Comparison of ENCODE assay signal across 14 cellular contexts in genomic region chr22:50443202-50443601, GRCh38. TPM values are rescaled to one million over a fixed set of nuclear protein-coding genes. Genes with fewer than 3 reads are reported as not detected.
DNase-seq lines count a peak whose midpoint lies in the region; ATAC-seq and TF ChIP-seq lines count a peak whose summit lies in the region.
"Had no signal": no experiment of that assay in that cellular context is flagged by ENCODE, and none has a peak within 500 bp of the region (broad histone marks: within the 10 kb centered on the region; RNA-seq: fewer than 3 reads in every experiment).

No MANE protein-coding gene starts in this region.

- TSS peak; percentile 94 for BruUV-seq in Panc1 (replicated peaks; lab: Mats Ljungman, UMichigan)

- H3K56ac ChIP-seq in mesendoderm (ENCODE audit: low read length) = no peak overlapping the region

- peak overlapping the region; percentile 10 for H3K27ac Mint-ChIP-seq in activated CD4-positive, alpha-beta T cell treated with anti-CD3 and anti-CD28 coated beads for 36 hours
- peak overlapping the region in 4 of 5 experiments; percentile 43 to 93 (median 74) for H3K27ac Mint-ChIP-seq in brain

- peaks cover 12% of the 10 kb centered on the region for H3K36me3 Mint-ChIP-seq in activated CD4-positive, alpha-beta T cell treated with anti-CD3 and anti-CD28 coated beads for 36 hours (ENCODE audit: low read depth)
- peaks cover 5% of the 10 kb centered on the region for H3K36me3 Mint-ChIP-seq in brain

- CTCF ChIA-PET in activated CD4-positive, alpha-beta T cell treated with anti-CD3 and anti-CD28 coated beads for 36 hours (lab: Charles Lee) = no interaction called here
- CTCF ChIA-PET in Panc1 (lab: Charles Lee) = interaction anchor here (0.6 kb wide), 1 partner anchor 15 kb away, joined by 3 read pairs; no protein-coding TSS in a partner anchor

- no peak overlapping the region for H3K4ac ChIP-seq in trophoblast cell (ENCODE audit: low read depth, low read length)
- H3K4ac ChIP-seq in mesendoderm (ENCODE audit: low read depth, low read length) = no peak overlapping the region

- H4K5ac ChIP-seq in mesendoderm (ENCODE audit: low read length) = no peak overlapping the region

- no peak overlapping the region for H2AFZ ChIP-seq in trophoblast cell (ENCODE audit: insufficient read depth, low read length, poor library complexity)

- H2AK5ac ChIP-seq in trophoblast cell (ENCODE audit: low read length) (no peak overlapping the region), mesendoderm (ENCODE audit: low read length) (no peak overlapping the region)

- H3K18ac ChIP-seq in trophoblast cell (ENCODE audit: low read length) (no peak overlapping the region), mesendoderm (ENCODE audit: low read length) (no peak overlapping the region)

- H3K4me3 Mint-ChIP-seq in activated CD4-positive, alpha-beta T cell treated with anti-CD3 and anti-CD28 coated beads for 36 hours = no peak overlapping the region
- no peak overlapping the region for H3K4me3 Mint-ChIP-seq in brain

- H2BK15ac ChIP-seq in mesendoderm (replicated peaks; ENCODE audit: low read depth) = no peak overlapping the region

- H3K79me2 ChIP-seq in trophoblast cell (ENCODE audit: control insufficient read depth, insufficient read depth, low read length, poor library complexity) (no peaks in the 10 kb centered on the region), mesendoderm (ENCODE audit: control insufficient read depth, insufficient read depth, low read length) (no peaks in the 10 kb centered on the region)

- H3K4me3 ChIP-seq in Panc1 (ENCODE audit: low read depth in 2 of 2, low read length in 2 of 2) (no peak overlapping the region), trophoblast cell (ENCODE audit: low read depth, low read length) (no peak overlapping the region), mesendoderm (ENCODE audit: low read length) (no peak overlapping the region)
- H3K4me3 ChIP-seq: A549, stomach had no signal

- H2BK120ac ChIP-seq in trophoblast cell (ENCODE audit: insufficient read depth, low read length, poor library complexity) (no peak overlapping the region), mesendoderm (ENCODE audit: low read depth, low read length) (no peak overlapping the region)

- H3K9me3 Mint-ChIP-seq in activated CD4-positive, alpha-beta T cell treated with anti-CD3 and anti-CD28 coated beads for 36 hours (ENCODE audit: low read depth) = no peaks in the 10 kb centered on the region
- H3K9me3 Mint-ChIP-seq in brain = no peaks in the 10 kb centered on the region

- ATAC-seq in activated CD4-positive, alpha-beta T cell treated with anti-CD3 and anti-CD28 coated beads for 36 hours = no peak
- ATAC-seq in Panc1 = no peak
- ATAC-seq: A549 had no signal

- intact Hi-C loops in activated CD4-positive, alpha-beta T cell treated with anti-CD3 and anti-CD28 coated beads for 36 hours (cut with DNase I, micrococcal nuclease) = no loop called here
- intact Hi-C loops in Panc1 (cut with micrococcal nuclease; ENCODE audit: unreplicated experiment) = no loop called here

- no peaks in the 10 kb centered on the region for H3K79me1 ChIP-seq in trophoblast cell (ENCODE audit: low read length)
- no peaks in the 10 kb centered on the region for H3K79me1 ChIP-seq in mesendoderm (ENCODE audit: low read length)

- H3K36me3 ChIP-seq in Panc1 (ENCODE audit: control insufficient read depth, insufficient read depth, low read length) (no peaks in the 10 kb centered on the region), trophoblast cell (ENCODE audit: control insufficient read depth in 1 of 2, insufficient read depth in 2 of 2, low read length in 2 of 2) (peaks cover 83 to 84% of the 10 kb centered on the region in 2 experiments), mesendoderm (ENCODE audit: control insufficient read depth, insufficient read depth, low read length) (peaks cover 4% of the 10 kb centered on the region)

- no peak overlapping the region for H2BK12ac ChIP-seq in trophoblast cell (ENCODE audit: low read length)

- WGBS in trophoblast cell (ENCODE audit: extremely low coverage, insufficient coverage, insufficient read length) = no CpG with 5 or more reads among the region's 15 CpGs
- no CpG with 5 or more reads among the region's 15 CpGs for WGBS in mesendoderm (ENCODE audit: extremely low coverage, insufficient coverage, low lambda C conversion rate)

- no peak overlapping the region for H4K91ac ChIP-seq in trophoblast cell (ENCODE audit: low read depth, low read length)

- no peak overlapping the region for H3K14ac ChIP-seq in trophoblast cell (ENCODE audit: low read length)

- no peaks in the 10 kb centered on the region for H3K27me3 Mint-ChIP-seq in activated CD4-positive, alpha-beta T cell treated with anti-CD3 and anti-CD28 coated beads for 36 hours
- no peaks in the 10 kb centered on the region for H3K27me3 Mint-ChIP-seq in brain

- TF ChIP-seq CTCF in Panc1 (IDR thresholded peaks at IDR 0.05) = no peak
- TF ChIP-seq CTCF in brain (conservative IDR thresholded peaks at IDR 0.05) = no peak

- H3K23ac ChIP-seq in trophoblast cell (ENCODE audit: low read length) = no peak overlapping the region
- H3K23ac ChIP-seq in mesendoderm (ENCODE audit: low read length) = no peak overlapping the region

- peak overlapping the region; percentile 63; the same call in 1 of the 2 replicates for H3K27ac ChIP-seq in Panc1 (ENCODE audit: low read length)
- no peak overlapping the region for H3K27ac ChIP-seq in trophoblast cell (ENCODE audit: low read depth, low read length)
- H3K27ac ChIP-seq in mesendoderm (ENCODE audit: low read depth, low read length) = no peak overlapping the region
- H3K27ac ChIP-seq: A549 had no signal

- H3K9me3 ChIP-seq in Panc1 (ENCODE audit: control insufficient read depth, insufficient read depth, low read depth, low read length) = no peaks in the 10 kb centered on the region
- H3K9me3 ChIP-seq in trophoblast cell (ENCODE audit: insufficient read depth, low read depth, low read length) = no peaks in the 10 kb centered on the region
- H3K9me3 ChIP-seq: A549, stomach had no signal

- H3K9ac ChIP-seq in trophoblast cell (ENCODE audit: low read length) (no peak overlapping the region), mesendoderm (ENCODE audit: low read length) (no peak overlapping the region)

- POLR2A ChIA-PET in activated CD4-positive, alpha-beta T cell treated with anti-CD3 and anti-CD28 coated beads for 36 hours (lab: Charles Lee) = no interaction called here
- POLR2A ChIA-PET in Panc1 (lab: Charles Lee) = no interaction called here

- H3K4me2 ChIP-seq in trophoblast cell (ENCODE audit: low read length) (no peak overlapping the region), mesendoderm (ENCODE audit: low read length) (no peak overlapping the region)
- H3K4me2 ChIP-seq: A549 had no signal

- H3K27me3 ChIP-seq in Panc1 (ENCODE audit: control insufficient read depth, insufficient read depth, low read length) (no peaks in the 10 kb centered on the region), trophoblast cell (ENCODE audit: insufficient read depth, low read length) (no peaks in the 10 kb centered on the region), mesendoderm (ENCODE audit: insufficient read depth, low read length, poor library complexity) (no peaks in the 10 kb centered on the region)
- H3K27me3 ChIP-seq: stomach had no signal

- H3K4me1 ChIP-seq in Panc1 (ENCODE audit: control insufficient read depth, insufficient read depth, low read length) = peaks cover 22% of the 10 kb centered on the region
- H3K4me1 ChIP-seq in trophoblast cell (ENCODE audit: control insufficient read depth in 1 of 2, insufficient read depth in 2 of 2, low read length in 2 of 2) = no peaks in the 10 kb centered on the region
- H3K4me1 ChIP-seq in mesendoderm (ENCODE audit: control insufficient read depth, low read depth, low read length) = no peaks in the 10 kb centered on the region

- in situ Hi-C loops in Panc1 (cut with HindIII; ENCODE audit: low pct_unique_long_range_greater_than_20kb, low sequenced_read_pairs) = no loop called here

- H2BK5ac ChIP-seq in trophoblast cell (ENCODE audit: low read depth, low read length, poor library complexity) (no peak overlapping the region), mesendoderm (ENCODE audit: low read length) (no peak overlapping the region)

- H3K4me1 Mint-ChIP-seq in activated CD4-positive, alpha-beta T cell treated with anti-CD3 and anti-CD28 coated beads for 36 hours = peaks cover 10% of the 10 kb centered on the region
- H3K4me1 Mint-ChIP-seq in brain = no peaks in the 10 kb centered on the region

- DNase-seq in activated CD4-positive, alpha-beta T cell treated with anti-CD3 and anti-CD28 coated beads for 36 hours = no peak
- no peak for DNase-seq in activated CD4-positive, alpha-beta T cell treated with anti-CD3 and anti-CD28 coated beads for 4 hours
- DNase-seq in Panc1 (ENCODE audit: low read depth, low spot score) (no peak), trophoblast cell (peak; percentile 31 to 50), amniotic stem cell (lab: John Stamatoyannopoulos, UW) (no peak), mesendoderm (no peak), EL (no peak)
- DNase-seq: activated CD4-positive, CD25-positive, alpha-beta regulatory T cell treated with anti-CD3 and anti-CD28 coated beads, Interleukin-2, amount 50 U/mL, for 72 hours; stimulated activated CD4-positive, alpha-beta T cell treated with anti-CD3 and anti-CD28 coated beads, Interleukin-4, amount 100 ng/mL, for 1 hour; stomach had no signal

- no peak overlapping the region for H4K12ac ChIP-seq in trophoblast cell (ENCODE audit: low read depth, low read length)

- no peak overlapping the region for H4K8ac ChIP-seq in trophoblast cell (ENCODE audit: low read depth, low read length)
- no peak overlapping the region for H4K8ac ChIP-seq in mesendoderm (ENCODE audit: low read depth, low read length)

RNA-seq across cellular contexts. Expression of gene SBF1, which starts 31.6 kb away (rescaled TPM):
- 10 to 100 TPM; 97.6 TPM for total RNA-seq in activated CD4-positive, alpha-beta T cell treated with anti-CD3 and anti-CD28 coated beads for 36 hours
- total RNA-seq in Panc1 (2021; ENCODE audit: unreplicated experiment) = 59.2 TPM
- polyA plus RNA-seq in Panc1 (2012; ENCODE audit: insufficient read length) = 52.8 TPM
- polyA plus RNA-seq in brain (ENCODE audit: insufficient read depth, low read depth, low replicate concordance) = 77.0 TPM
- polyA plus RNA-seq in trophoblast cell (2013) = 44.3 and 46.1 TPM in 2 replicates
- polyA plus RNA-seq in mesendoderm (2013, experiment 1 of 2) = 15.8 TPM
- polyA plus RNA-seq in mesendoderm (2013, experiment 2 of 2) = 15.4 TPM

RNA-seq across cellular contexts. Expression of gene ADM2, which starts 38.1 kb away (rescaled TPM):
- total RNA-seq in activated CD4-positive, alpha-beta T cell treated with anti-CD3 and anti-CD28 coated beads for 36 hours = 1 to 10 TPM; 7.5 to 7.9 TPM
- total RNA-seq in Panc1 (2021; ENCODE audit: unreplicated experiment) = 3.9 TPM
- 9.3 TPM for polyA plus RNA-seq in Panc1 (2012; ENCODE audit: insufficient read length)
- 15.2 TPM for polyA plus RNA-seq in brain (ENCODE audit: insufficient read depth, low read depth, low replicate concordance)
- 17.0 and 17.8 TPM in 2 replicates for polyA plus RNA-seq in trophoblast cell (2013)
- polyA plus RNA-seq in mesendoderm (2013, experiment 1 of 2) = 3.5 TPM
- 3.8 TPM for polyA plus RNA-seq in mesendoderm (2013, experiment 2 of 2)
- total RNA-seq: frontal cortex had no signal

RNA-seq across cellular contexts. Expression of gene MIOX, which starts 43.5 kb away (rescaled TPM):
- total RNA-seq in activated CD4-positive, alpha-beta T cell treated with anti-CD3 and anti-CD28 coated beads for 36 hours = under 1 TPM; 0.32 to 0.44 TPM
- 0.23 TPM for total RNA-seq in Panc1 (2021; ENCODE audit: unreplicated experiment)
- polyA plus RNA-seq in Panc1 (2012; ENCODE audit: insufficient read length) = 0.33 TPM
- polyA plus RNA-seq in brain (ENCODE audit: insufficient read depth, low read depth, low replicate concordance) = 0.61 TPM
- 1.1 and 1.2 TPM in 2 replicates for polyA plus RNA-seq in trophoblast cell (2013)
- 0.08 TPM for polyA plus RNA-seq in mesendoderm (2013, experiment 1 of 2)
- 0.03 TPM for polyA plus RNA-seq in mesendoderm (2013, experiment 2 of 2)
- total RNA-seq: bronchial epithelial cell, frontal cortex, stomach had no signal

Comparison
In these comparisons a context has a peak if more than half of its experiments do, and no peak if none do; other contexts are left out.
1. DNase-seq: peak in trophoblast cell (2 of 2); none in activated CD4-positive, alpha-beta T cell treated with anti-CD3 and anti-CD28 coated beads for 36 hours (single experiment), activated CD4-positive, alpha-beta T cell treated with anti-CD3 and anti-CD28 coated beads for 4 hours (0 of 2), Panc1 (single experiment), amniotic stem cell (single experiment), mesendoderm (single experiment) and EL (single experiment).